Comparison of ENCODE assay signal across 25 cellular contexts in genomic region chr2:155095613-155096012, GRCh38.
DNase-seq lines count a peak whose midpoint lies in the region; ATAC-seq, FAIRE-seq and TF ChIP-seq lines count a peak whose summit lies in the region.
"Had no signal": no experiment of that assay in that cellular context is flagged by ENCODE, and none has a peak within 500 bp of the region (broad histone marks: within the 10 kb centered on the region; RNA-seq: fewer than 3 reads in every experiment).

No MANE protein-coding gene starts in this region.

- H3K79me2 ChIP-seq in Loucy (ENCODE audit: insufficient read depth, low read length) (no peaks in the 10 kb centered on the region), GM12878 (ENCODE audit: control insufficient read depth, insufficient read depth, low read length) (no peaks in the 10 kb centered on the region)

- H3K9me3 ChIP-seq in Loucy (ENCODE audit: insufficient read depth, low read depth, low read length) (no peaks in the 10 kb centered on the region), GM12878 (replicated peaks; ENCODE audit: control insufficient read depth, insufficient read depth, low read length) (peaks cover 2% of the 10 kb centered on the region; the same call in 1 of the 3 replicates)
- H3K9me3 ChIP-seq: BLaER1 had no signal

- TF ChIP-seq CTCF in C4-2B (conservative IDR thresholded peaks at IDR 0.05), result 0 out of 2 replicates have a peak, but pooled peaks have one; percentile 0
- TF ChIP-seq CTCF in Loucy (conservative IDR thresholded peaks at IDR 0.05; ENCODE audit: low read length), result no peak
- TF ChIP-seq CTCF in GM12878 (IDR thresholded peaks at IDR 0.05 in 2 of 3, conservative IDR thresholded peaks at IDR 0.05 in 1 of 3; ENCODE audit: control insufficient read depth in 2 of 3, extremely low read depth in 1 of 3, insufficient read depth in 1 of 3, low read depth in 3 of 3, low read length in 3 of 3), result no peak

- H3K27me3 ChIP-seq in Loucy (ENCODE audit: insufficient read depth, low read length, poor library complexity, severe bottlenecking) (no peaks in the 10 kb centered on the region), GM12878 (replicated peaks in 1 of 2; ENCODE audit: control insufficient read depth in 2 of 2, insufficient read depth in 2 of 2, low read length in 1 of 2) (no peaks in the 10 kb centered on the region)
- H3K27me3 ChIP-seq: BLaER1 had no signal

- FAIRE-seq in GM12878 (lab: Jason Lieb, UNC), result no peak
- FAIRE-seq: A204.1, GM12891, GM18507, H1 had no signal

- H3K4me2 ChIP-seq in Loucy (ENCODE audit: low read depth, low read length, poor library complexity, severe bottlenecking), result no peak overlapping the region
- no peak overlapping the region for H3K4me2 ChIP-seq in GM12878 (ENCODE audit: control insufficient read depth, insufficient read depth)
- H3K4me2 ChIP-seq: BLaER1 had no signal

- H3K9me2 ChIP-seq in Loucy (replicated peaks; ENCODE audit: low read depth, low read length), result no peaks in the 10 kb centered on the region

- CTCF ChIA-PET in GM12878 (lab: Yijun Ruan, JAX), result no interaction called here
- CTCF ChIA-PET in activated naive CD4-positive, alpha-beta T cell treated with anti-CD3 and anti-CD28 coated beads, Interleukin-2, amount 10 ng/mL, durations not matched to agents 7 days and 5 days (lab: Charles Lee), result no interaction called here

- no peaks in the 10 kb centered on the region for H3K4me1 Mint-ChIP-seq in activated naive CD4-positive, alpha-beta T cell treated with anti-CD3 and anti-CD28 coated beads, Interleukin-2, amount 10 ng/mL, durations not matched to agents 7 days and 5 days
- H3K4me1 Mint-ChIP-seq in T-helper 2 cell treated with Interferon-gamma antibody and Interleukin-4, amounts not matched to agents 5 μg/mL and 100 μg/mL, for 36 hours (ENCODE audit: low read depth), result no peaks in the 10 kb centered on the region
- H3K4me1 Mint-ChIP-seq: B cell, CD14-positive monocyte had no signal

- DNase-seq in GM12878 (ENCODE audit: low read depth, low spot score) (no peak), GM03348 (ENCODE audit: low spot score) (no peak)
- no peak for DNase-seq in activated naive CD4-positive, alpha-beta T cell treated with anti-CD3 and anti-CD28 coated beads, Interleukin-2, amount 10 ng/mL, durations not matched to agents 7 days and 5 days
- DNase-seq in T-helper 2 cell treated with Interferon-gamma antibody and Interleukin-4, amounts not matched to agents 5 μg/mL and 100 μg/mL, for 36 hours (ENCODE audit: low spot score), result no peak
- DNase-seq: Calu3; CD4-positive, alpha-beta T cell; COR-L47; DMS53; DMS79 treated with DMSO at 0.1 percent for 48 hours; GF-D8; GM23248; H7; HCEC 1CT had no signal

- no TSS peak for BruUV-seq in GM12878 (replicated peaks; lab: Mats Ljungman, UMichigan)

- in situ Hi-C loops in GM12878 (cut with MboI), result no loop called here

- TF ChIP-seq RAD21 in GM12878 (IDR thresholded peaks at IDR 0.05; ENCODE audit: insufficient read depth, low read depth, low read length), result no peak

- H3K36me3 ChIP-seq in Loucy (ENCODE audit: insufficient read depth, low read length) (no peaks in the 10 kb centered on the region), GM12878 (ENCODE audit: control insufficient read depth in 2 of 2, insufficient read depth in 2 of 2, low read length in 1 of 2) (no peaks in the 10 kb centered on the region)
- H3K36me3 ChIP-seq: BLaER1 had no signal

- H2AFZ ChIP-seq in Loucy (ENCODE audit: low read length) (0 out of 2 replicates have a peak overlapping the region, but pooled peaks have one; percentile 19), GM12878 (ENCODE audit: control insufficient read depth, low read depth, low read length) (no peak overlapping the region)
- H2AFZ ChIP-seq: GM23248 had no signal

- no peak for TF ChIP-seq EP300 in GM12878 (IDR thresholded peaks at IDR 0.05; ENCODE audit: borderline replicate concordance in 1 of 2, control insufficient read depth in 1 of 2, low read depth in 2 of 2, low read length in 2 of 2)

- ATAC-seq in GM19455 (IDR thresholded peaks at IDR 0.05; ENCODE audit: unreplicated experiment) (peak; percentile 42), GM12878 (peak; percentile 43), GM19328 (IDR thresholded peaks at IDR 0.05; ENCODE audit: unreplicated experiment) (no peak)

- H3K9ac ChIP-seq in Loucy (ENCODE audit: low read depth, low read length, poor library complexity, severe bottlenecking) (no peak overlapping the region), GM12878 (ENCODE audit: control insufficient read depth, insufficient read depth, low read length) (no peak overlapping the region)
- H3K9ac ChIP-seq: BLaER1, GM23248 had no signal

- H3F3A ChIP-seq in Loucy (ENCODE audit: low read depth), result no peaks in the 10 kb centered on the region

- H3K4me1 ChIP-seq in Loucy (ENCODE audit: insufficient read depth, low read length, poor library complexity, severe bottlenecking), result no peaks in the 10 kb centered on the region
- H3K4me1 ChIP-seq in GM12878 (ENCODE audit: control insufficient read depth, insufficient read depth, low read length), result no peaks in the 10 kb centered on the region
- H3K4me1 ChIP-seq: BLaER1 had no signal

- H3K27ac Mint-ChIP-seq in activated naive CD4-positive, alpha-beta T cell treated with anti-CD3 and anti-CD28 coated beads, Interleukin-2, amount 10 ng/mL, durations not matched to agents 7 days and 5 days, result no peak overlapping the region
- H3K27ac Mint-ChIP-seq in T-helper 2 cell treated with Interferon-gamma antibody and Interleukin-4, amounts not matched to agents 5 μg/mL and 100 μg/mL, for 36 hours, result no peak overlapping the region
- H3K27ac Mint-ChIP-seq: B cell; CD14-positive monocyte; CD4-positive, alpha-beta T cell had no signal

- RAD21 ChIA-PET in GM12878 (lab: Charles Lee; ENCODE audit: unreplicated experiment), result no interaction called here

- POLR2A ChIA-PET in GM12878 (lab: Charles Lee), result no interaction called here

- no peak for TF ChIP-seq POLR2A in GM12878 (IDR thresholded peaks at IDR 0.05; ENCODE audit: low read depth, low read length)

- H3K4me3 ChIP-seq in Loucy (ENCODE audit: low read length, poor library complexity, severe bottlenecking) (no peak overlapping the region), GM12878 (no peak overlapping the region)
- H3K4me3 ChIP-seq: BLaER1, GM23248 had no signal

- H4K20me1 ChIP-seq in Loucy (ENCODE audit: insufficient read depth, low read length, poor library complexity, severe bottlenecking) (no peaks in the 10 kb centered on the region), GM12878 (ENCODE audit: control insufficient read depth, insufficient read depth) (no peaks in the 10 kb centered on the region)
- H4K20me1 ChIP-seq: BLaER1 had no signal

- no peak overlapping the region for H3K27ac ChIP-seq in C4-2B
- H3K27ac ChIP-seq in GM12878 (ENCODE audit: control insufficient read depth, insufficient read depth), result no peak overlapping the region
- H3K27ac ChIP-seq: 22Rv1, BLaER1, GM23248 had no signal

- 69% methylated on average over 1 of the region's 1 CpG for WGBS in GM12878 (ENCODE audit: insufficient coverage, insufficient replicate concordance, low lambda C conversion rate, missing lambda C conversion rate)

- SMC1A ChIA-PET in GM12878 (lab: Charles Lee; ENCODE audit: uncharacterized antibody, unreplicated experiment), result no interaction called here

- H3K36me3 Mint-ChIP-seq in activated naive CD4-positive, alpha-beta T cell treated with anti-CD3 and anti-CD28 coated beads, Interleukin-2, amount 10 ng/mL, durations not matched to agents 7 days and 5 days, result no peaks in the 10 kb centered on the region
- H3K36me3 Mint-ChIP-seq in T-helper 2 cell treated with Interferon-gamma antibody and Interleukin-4, amounts not matched to agents 5 μg/mL and 100 μg/mL, for 36 hours (ENCODE audit: low read depth), result no peaks in the 10 kb centered on the region
- H3K36me3 Mint-ChIP-seq: CD14-positive monocyte had no signal

- intact Hi-C loops in GM12878 (cut with micrococcal nuclease; ENCODE audit: unreplicated experiment), result no loop called here

- no peak overlapping the region for H3K4me3 Mint-ChIP-seq in activated naive CD4-positive, alpha-beta T cell treated with anti-CD3 and anti-CD28 coated beads, Interleukin-2, amount 10 ng/mL, durations not matched to agents 7 days and 5 days
- no peak overlapping the region for H3K4me3 Mint-ChIP-seq in T-helper 2 cell treated with Interferon-gamma antibody and Interleukin-4, amounts not matched to agents 5 μg/mL and 100 μg/mL, for 36 hours
- H3K4me3 Mint-ChIP-seq: B cell; CD14-positive monocyte; CD4-positive, alpha-beta T cell had no signal

- H3K9me3 Mint-ChIP-seq in activated naive CD4-positive, alpha-beta T cell treated with anti-CD3 and anti-CD28 coated beads, Interleukin-2, amount 10 ng/mL, durations not matched to agents 7 days and 5 days, result peaks cover 4% of the 10 kb centered on the region
- no peaks in the 10 kb centered on the region for H3K9me3 Mint-ChIP-seq in T-helper 2 cell treated with Interferon-gamma antibody and Interleukin-4, amounts not matched to agents 5 μg/mL and 100 μg/mL, for 36 hours

- no peaks in the 10 kb centered on the region for H3K27me3 Mint-ChIP-seq in activated naive CD4-positive, alpha-beta T cell treated with anti-CD3 and anti-CD28 coated beads, Interleukin-2, amount 10 ng/mL, durations not matched to agents 7 days and 5 days
- no peaks in the 10 kb centered on the region for H3K27me3 Mint-ChIP-seq in T-helper 2 cell treated with Interferon-gamma antibody and Interleukin-4, amounts not matched to agents 5 μg/mL and 100 μg/mL, for 36 hours (ENCODE audit: low read depth)
- H3K27me3 Mint-ChIP-seq: B cell; CD4-positive, alpha-beta T cell had no signal

TF ChIP-seq in GM12878, 131 proteins besides CTCF, POLR2A, EP300 and RAD21 (continues in another document):
- TF ChIP-seq, protein P1, sequence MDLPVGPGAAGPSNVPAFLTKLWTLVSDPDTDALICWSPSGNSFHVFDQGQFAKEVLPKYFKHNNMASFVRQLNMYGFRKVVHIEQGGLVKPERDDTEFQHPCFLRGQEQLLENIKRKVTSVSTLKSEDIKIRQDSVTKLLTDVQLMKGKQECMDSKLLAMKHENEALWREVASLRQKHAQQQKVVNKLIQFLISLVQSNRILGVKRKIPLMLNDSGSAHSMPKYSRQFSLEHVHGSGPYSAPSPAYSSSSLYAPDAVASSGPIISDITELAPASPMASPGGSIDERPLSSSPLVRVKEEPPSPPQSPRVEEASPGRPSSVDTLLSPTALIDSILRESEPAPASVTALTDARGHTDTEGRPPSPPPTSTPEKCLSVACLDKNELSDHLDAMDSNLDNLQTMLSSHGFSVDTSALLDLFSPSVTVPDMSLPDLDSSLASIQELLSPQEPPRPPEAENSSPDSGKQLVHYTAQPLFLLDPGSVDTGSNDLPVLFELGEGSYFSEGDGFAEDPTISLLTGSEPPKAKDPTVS (IDR thresholded peaks at IDR 0.05; ENCODE audit: low read depth, low read length), result no peak
- TF ChIP-seq SIN3A (IDR thresholded peaks at IDR 0.05; ENCODE audit: low read depth, low read length) (no peak), BACH1 (IDR thresholded peaks at IDR 0.05; ENCODE audit: borderline replicate concordance) (no peak), SREBF1 (IDR thresholded peaks at IDR 0.05; ENCODE audit: low read length) (no peak), CBFB (IDR thresholded peaks at IDR 0.05; ENCODE audit: low read depth) (no peak)
